ENCODE assay signal across 17 cellular contexts in the genomic region with DNA sequence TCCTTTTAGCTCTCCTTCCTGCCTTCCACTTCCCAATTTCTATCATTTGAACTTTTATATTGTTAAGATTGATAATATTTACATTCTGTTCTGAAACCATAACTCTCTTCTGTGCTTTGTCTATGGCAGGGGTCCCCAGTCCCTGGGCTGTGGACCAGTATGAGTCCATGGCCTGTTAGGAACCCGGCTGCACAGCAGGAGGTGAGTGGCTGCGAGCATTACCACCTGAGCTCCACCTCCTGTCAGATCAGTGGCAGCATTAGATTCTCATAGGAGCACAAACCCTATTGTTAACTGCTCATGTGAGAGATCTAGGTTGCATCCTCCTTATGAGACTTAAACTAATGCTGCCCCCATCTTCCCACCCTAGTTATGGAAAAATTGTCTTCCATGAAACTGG. TPM values are rescaled to one million over a fixed set of nuclear protein-coding genes. Genes with fewer than 3 reads are reported as not detected.
A peak's percentile ranks its signal among the peaks of the same experiment; 100 is the strongest.
DNase-seq lines count a peak whose midpoint lies in the region; ATAC-seq and TF ChIP-seq lines count a peak whose summit lies in the region.
"Had no signal": no experiment of that assay in that cellular context is flagged by ENCODE, and none has a peak within 500 bp of the region (broad histone marks: within the 10 kb centered on the region; RNA-seq: fewer than 3 reads in every experiment).

No MANE protein-coding gene starts in this region.

- no peaks in the 10 kb centered on the region for H4K20me1 ChIP-seq in GM23338 (replicated peaks; ENCODE audit: insufficient read depth)

- intact Hi-C loops in testis (cut with DNase I; ENCODE audit: low total_unique reads), result no loop called here

- ATAC-seq in GM23338, result peak; percentile 77
- ATAC-seq: A549 had no signal

- H3K4me3 Mint-ChIP-seq in GM23338 (no peak overlapping the region), endodermal cell (no peak overlapping the region)
- H3K4me3 Mint-ChIP-seq: CD4-positive, alpha-beta memory T cell; HFFc6 had no signal

- H3K27ac Mint-ChIP-seq in GM23338, result no peak overlapping the region
- H3K27ac Mint-ChIP-seq in endodermal cell, result no peak overlapping the region
- H3K27ac Mint-ChIP-seq: CD4-positive, alpha-beta memory T cell; HFFc6 had no signal

- H3K9me3 Mint-ChIP-seq in GM23338 (peaks cover 11% of the 10 kb centered on the region; the same call in 2 of the 3 replicates), endodermal cell (peaks cover 17% of the 10 kb centered on the region)

- H3K9me2 ChIP-seq in GM23338 (ENCODE audit: insufficient read depth), result no peaks in the 10 kb centered on the region

- H3K4me1 ChIP-seq in GM23338 (ENCODE audit: insufficient read depth) (peaks cover 11% of the 10 kb centered on the region; the same call in 1 of the 2 replicates), endodermal cell (ENCODE audit: control insufficient read depth, insufficient read depth, low read length) (no peaks in the 10 kb centered on the region), testis (peaks cover 12% of the 10 kb centered on the region)
- H3K4me1 ChIP-seq: A549 had no signal

- no peak overlapping the region for H3K4me2 ChIP-seq in GM23338
- H3K4me2 ChIP-seq: A549 had no signal

- TF ChIP-seq CTCF in GM23338 (conservative IDR thresholded peaks at IDR 0.05; ENCODE audit: low read depth in 2 of 2) (no peak), endodermal cell (conservative IDR thresholded peaks at IDR 0.05) (no peak), testis (IDR thresholded peaks at IDR 0.05) (no peak)

- H3K4me1 Mint-ChIP-seq in GM23338 (peaks cover 9% of the 10 kb centered on the region), endodermal cell (peaks cover 5% of the 10 kb centered on the region)
- H3K4me1 Mint-ChIP-seq: CD4-positive, alpha-beta memory T cell had no signal

- no peak overlapping the region for H2AFZ ChIP-seq in GM23338

- H3K27me3 Mint-ChIP-seq in GM23338 (ENCODE audit: insufficient read depth, low read depth, poor library complexity), result no peaks in the 10 kb centered on the region
- H3K27me3 Mint-ChIP-seq in endodermal cell (ENCODE audit: insufficient read depth), result peaks cover 21% of the 10 kb centered on the region

- peak; percentile 14 for DNase-seq in GM23338 (ENCODE audit: low spot score)
- peak; percentile 46 for DNase-seq in NCI-H69 (lab: John Stamatoyannopoulos, UW)
- peak; percentile 57 for DNase-seq in endodermal cell
- no peak for DNase-seq in testis
- no peak for DNase-seq in stimulated activated CD4-positive, alpha-beta T cell treated with anti-CD3 and anti-CD28 coated beads, Interleukin-4, amount 100 ng/mL, for 1 hour
- no peak for DNase-seq in NCI-H526 (lab: John Stamatoyannopoulos, UW)
- DNase-seq: BE2C; CD4-positive, alpha-beta memory T cell; COR-L47; DND-41; GDM1; HCEC 1CT; HFFc6 had no signal

- H3K27me3 ChIP-seq in GM23338 (ENCODE audit: insufficient read depth) (no peaks in the 10 kb centered on the region), endodermal cell (ENCODE audit: control insufficient read depth, insufficient read depth, low read length, poor library complexity, severe bottlenecking) (peaks cover 18% of the 10 kb centered on the region), testis (no peaks in the 10 kb centered on the region)
- H3K27me3 ChIP-seq: BE2C had no signal

- H3K9ac ChIP-seq in endodermal cell (ENCODE audit: extremely low read depth, low read length, poor library complexity, severe bottlenecking), result no peak overlapping the region

- H3K79me2 ChIP-seq in GM23338 (replicated peaks; ENCODE audit: insufficient read depth), result no peaks in the 10 kb centered on the region

- H3K27ac ChIP-seq in GM23338 (ENCODE audit: low read depth), result no peak overlapping the region
- no peak overlapping the region for H3K27ac ChIP-seq in endodermal cell (ENCODE audit: low read depth, low read length)
- peak overlapping the region; percentile 50 to 68 for H3K27ac ChIP-seq in testis
- H3K27ac ChIP-seq: A549, C4-2B, HL-60 had no signal

- H3K36me3 ChIP-seq in GM23338 (ENCODE audit: insufficient read depth), result no peaks in the 10 kb centered on the region
- no peaks in the 10 kb centered on the region for H3K36me3 ChIP-seq in endodermal cell (ENCODE audit: control insufficient read depth, insufficient read depth, low read length)
- no peaks in the 10 kb centered on the region for H3K36me3 ChIP-seq in testis (ENCODE audit: low read depth, missing control alignments)
- H3K36me3 ChIP-seq: BE2C had no signal

- H3K36me3 Mint-ChIP-seq in GM23338 (ENCODE audit: low read depth) (peaks cover 3% of the 10 kb centered on the region; the same call in 2 of the 3 replicates), endodermal cell (ENCODE audit: low read depth) (no peaks in the 10 kb centered on the region)
- H3K36me3 Mint-ChIP-seq: CD4-positive, alpha-beta memory T cell had no signal

- no peaks in the 10 kb centered on the region for H3F3A ChIP-seq in GM23338 (replicated peaks; ENCODE audit: low read depth)

- no peak for TF ChIP-seq POLR2A in testis (IDR thresholded peaks at IDR 0.05)

- H3K4me3 ChIP-seq in GM23338, result no peak overlapping the region
- H3K4me3 ChIP-seq in endodermal cell (ENCODE audit: low read length), result no peak overlapping the region
- no peak overlapping the region for H3K4me3 ChIP-seq in testis
- H3K4me3 ChIP-seq: A549 had no signal

- H3K9me3 ChIP-seq in endodermal cell (ENCODE audit: control insufficient read depth, low read length) (peaks cover 12% of the 10 kb centered on the region), testis (no peaks in the 10 kb centered on the region)

- 48 to 60% methylated on average over 2 of the region's 2 CpGs for WGBS in endodermal cell (ENCODE audit: insufficient coverage in 1 of 2, insufficient read length in 1 of 2), 2 experiments
- WGBS in testis, 2 donors, result 74 to 100% methylated on average over 1 to 2 of the region's 2 CpGs

TF ChIP-seq in GM23338, 12 proteins besides CTCF, POLR2A, EP300 and RAD21 (continues in another document):
- TF ChIP-seq ZNF114 (CRISPR knock-in tag; IDR thresholded peaks at IDR 0.05), result no peak
- TF ChIP-seq EZH2 (IDR thresholded peaks at IDR 0.05; ENCODE audit: low read depth, unreplicated experiment), result no peak
- TF ChIP-seq STAT1 (IDR thresholded peaks at IDR 0.05; ENCODE audit: unreplicated experiment), result no peak
- no peak for TF ChIP-seq CREB1 (CRISPR knock-in tag; IDR thresholded peaks at IDR 0.05; ENCODE audit: low read depth)
- TF ChIP-seq ETS1 (IDR thresholded peaks at IDR 0.05), result no peak
- TF ChIP-seq EZH2phosphoT487 (IDR thresholded peaks at IDR 0.05; ENCODE audit: unreplicated experiment), result no peak

RNA-seq across cellular contexts. Expression of gene HEPHL1, which starts 48.4 kb away (rescaled TPM):
- 0.04 and 0.07 TPM in 2 replicates for total RNA-seq in GM23338 (2014; rRNA removed; shearing (Covaris generic))
- polyA plus RNA-seq in GM23338 (2016; fragmentation: Nextera tagmentation; extraction: Ambion mirVana) (0.17 and 0.21 TPM in 2 replicates), testis (ENCODE audit: insufficient read depth, low read depth, low replicate concordance) (0.54 TPM)
- total RNA-seq in endodermal cell (not detected), testis (under 1 TPM; 0.24 to 0.87 TPM)
- polyA plus RNA-seq in endodermal cell (2013, experiment 1 of 2), result not detected
- not detected for polyA plus RNA-seq in endodermal cell (2013, experiment 2 of 2)
- total RNA-seq: CD4-positive, alpha-beta memory T cell; H4; HFFc6 had no signal
- polyA plus RNA-seq: A549; CD4-positive, alpha-beta memory T cell had no signal

Comparison
In these comparisons a context has a peak if more than half of its experiments do, and no peak if none do; other contexts are left out.
1. DNase-seq: peak in GM23338 (single experiment), NCI-H69 (single experiment) and endodermal cell (single experiment); none in testis (single experiment), stimulated activated CD4-positive, alpha-beta T cell treated with anti-CD3 and anti-CD28 coated beads, Interleukin-4, amount 100 ng/mL, for 1 hour (single experiment) and NCI-H526 (0 of 2).
2. H3K27ac ChIP-seq: peak in testis (2 of 2); none in GM23338 (single experiment) and endodermal cell (single experiment).